9 cellular contexts compared by ENCODE assay signal in genomic region chr4:16205298-16206164, GRCh38. TPM values are rescaled to one million over a fixed set of nuclear protein-coding genes. Genes with fewer than 3 reads are reported as not detected.
DNase-seq lines count a peak whose midpoint lies in the region; ATAC-seq, FAIRE-seq and TF ChIP-seq lines count a peak whose summit lies in the region.
"Had no signal": no experiment of that assay in that cellular context is flagged by ENCODE, and none has a peak within 500 bp of the region (broad histone marks: within the 10 kb centered on the region; RNA-seq: fewer than 3 reads in every experiment).

No MANE protein-coding gene starts in this region.

- H3K27ac ChIP-seq in CD4-positive, alpha-beta T cell (ENCODE audit: low read depth, low read length): no peak overlapping the region
- H3K27ac ChIP-seq: SJSA1 had no signal

- H3K4me1 Mint-ChIP-seq in CD4-positive, alpha-beta T cell (ENCODE audit: low read depth): peaks cover 67% of the 10 kb centered on the region
- peaks cover 14% of the 10 kb centered on the region for H3K4me1 Mint-ChIP-seq in memory B cell

- peak overlapping the region; percentile 24 for H3K27ac Mint-ChIP-seq in CD4-positive, alpha-beta T cell
- no peak overlapping the region for H3K27ac Mint-ChIP-seq in memory B cell

- no peaks in the 10 kb centered on the region for H3K27me3 ChIP-seq in CD4-positive, alpha-beta T cell (ENCODE audit: control insufficient read depth, insufficient read depth, low read length)
- no peaks in the 10 kb centered on the region for H3K27me3 ChIP-seq in bronchial epithelial cell (ENCODE audit: control insufficient read depth, insufficient read depth, low read length)
- H3K27me3 ChIP-seq: SJSA1 had no signal

- H3K36me3 Mint-ChIP-seq in CD4-positive, alpha-beta T cell (ENCODE audit: low read depth): peaks cover 54% of the 10 kb centered on the region
- peaks cover 13% of the 10 kb centered on the region for H3K36me3 Mint-ChIP-seq in memory B cell

- peak; percentile 77 for TF ChIP-seq CTCF in CD4-positive, alpha-beta T cell (IDR thresholded peaks at IDR 0.05)
- TF ChIP-seq CTCF in bronchial epithelial cell (IDR thresholded peaks at IDR 0.05; ENCODE audit: insufficient read depth, low read length, severe bottlenecking): peak; percentile 75

- H3K4me3 ChIP-seq in bronchial epithelial cell (ENCODE audit: low read depth, low read length): no peak overlapping the region
- H3K4me3 ChIP-seq: SJSA1 had no signal

- peak; percentile 89 for ATAC-seq in CD4-positive, alpha-beta T cell (ENCODE audit: poor library complexity)
- ATAC-seq in GM18867 (IDR thresholded peaks at IDR 0.05; ENCODE audit: unreplicated experiment) (peak; percentile 94), HG02981 (IDR thresholded peaks at IDR 0.05; ENCODE audit: unreplicated experiment) (peak; percentile 85), memory B cell (ENCODE audit: low read depth) (peak; percentile 81)

- H3K9me3 Mint-ChIP-seq in CD4-positive, alpha-beta T cell: no peaks in the 10 kb centered on the region
- H3K9me3 Mint-ChIP-seq in memory B cell: no peaks in the 10 kb centered on the region

- intact Hi-C loops in CD4-positive, alpha-beta T cell (cut with DNase I, micrococcal nuclease): loop anchor here (5.0 to 10.0 kb wide), 3 partner anchors 37 to 181 kb away; no protein-coding TSS in a partner anchor

- H3K4me3 Mint-ChIP-seq in CD4-positive, alpha-beta T cell: no peak overlapping the region
- H3K4me3 Mint-ChIP-seq in memory B cell: peak overlapping the region; percentile 1

- no peaks in the 10 kb centered on the region for H3K9me3 ChIP-seq in CD4-positive, alpha-beta T cell (ENCODE audit: control insufficient read depth, low read length)
- H3K9me3 ChIP-seq: SJSA1 had no signal

- CTCF ChIA-PET in CD4-positive, alpha-beta T cell (lab: Charles Lee): interaction anchor here (0.6 to 1.8 kb wide), 10 partner anchors 9 to 53 kb away, joined by 3 to 11 read pairs (median 6); no protein-coding TSS in a partner anchor

- no peak for FAIRE-seq in bronchial epithelial cell (lab: Jason Lieb, UNC)

- POLR2A ChIA-PET in CD4-positive, alpha-beta T cell (lab: Charles Lee): interaction anchor here (1.7 kb wide), 1 partner anchor 19 kb away, joined by 5 read pairs; no protein-coding TSS in a partner anchor

- no peaks in the 10 kb centered on the region for H3K27me3 Mint-ChIP-seq in CD4-positive, alpha-beta T cell
- no peaks in the 10 kb centered on the region for H3K27me3 Mint-ChIP-seq in memory B cell

- peaks cover 1% of the 10 kb centered on the region for H3K36me3 ChIP-seq in bronchial epithelial cell (ENCODE audit: control insufficient read depth, insufficient read depth, low read length)
- H3K36me3 ChIP-seq: SJSA1 had no signal

- DNase-seq in CD4-positive, alpha-beta T cell: no peak
- DNase-seq in NCI-H2171 treated with DMSO at 0.1 percent for 48 hours (lab: John Stamatoyannopoulos, UW): peak; percentile 78
- DNase-seq in bronchial epithelial cell (ENCODE audit: low read depth): peak; percentile 35
- DNase-seq in memory B cell (ENCODE audit: low spot score in 2 of 2): peak; percentile 16 to 17
- DNase-seq in hypothalamus (lab: John Stamatoyannopoulos, UW): no peak
- no peak for DNase-seq in HK-2 (ENCODE audit: unreplicated experiment)

RNA-seq across cellular contexts. Expression of gene TAPT1, which starts 20.7 kb away (rescaled TPM):
- total RNA-seq in CD4-positive, alpha-beta T cell: 10 to 100 TPM; 70.6 to 77.1 TPM
- total RNA-seq in bronchial epithelial cell: 11.6 and 15.0 TPM in 2 replicates

Comparison
In these comparisons a context has a peak if more than half of its experiments do, and no peak if none do; other contexts are left out.
1. DNase-seq: peak in NCI-H2171 treated with DMSO at 0.1 percent for 48 hours (single experiment), bronchial epithelial cell (single experiment) and memory B cell (2 of 2); none in CD4-positive, alpha-beta T cell (0 of 10), hypothalamus (0 of 51) and HK-2 (single experiment).
2. Peak in every context shown above with its lines, with median percentiles within 50 percentile points of each other: ATAC-seq.